Comparison of ENCODE assay signal across 27 cellular contexts in the genomic region with DNA sequence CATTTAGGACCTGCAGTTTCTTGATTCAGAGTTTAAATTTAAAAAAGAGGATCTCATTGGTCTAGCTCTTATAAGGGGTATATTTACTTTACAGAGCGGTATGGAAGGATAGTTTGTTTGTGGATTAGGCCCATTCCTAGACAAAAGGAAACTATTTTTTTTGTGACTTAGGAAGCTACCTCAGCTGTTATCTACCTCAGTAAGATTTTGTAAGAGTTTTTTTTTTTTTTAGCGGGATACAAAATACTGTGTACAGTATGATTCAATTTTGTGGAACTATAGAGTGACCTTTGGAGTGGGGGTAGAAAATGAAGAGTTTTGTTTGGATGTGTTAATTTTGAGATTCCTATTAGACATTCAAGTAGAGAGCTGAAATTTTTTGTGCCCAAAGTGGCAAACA.
DNase-seq lines count a peak whose midpoint lies in the region; ATAC-seq and TF ChIP-seq lines count a peak whose summit lies in the region.
"Had no signal": no experiment of that assay in that cellular context is flagged by ENCODE, and none has a peak within 500 bp of the region (broad histone marks: within the 10 kb centered on the region; RNA-seq: fewer than 3 reads in every experiment).

No MANE protein-coding gene starts in this region.

- ATAC-seq in GM18867 (IDR thresholded peaks at IDR 0.05; ENCODE audit: unreplicated experiment) = no peak
- ATAC-seq: esophagus mucosa had no signal

- no peak overlapping the region for H3K9ac ChIP-seq in liver (ENCODE audit: low read depth in 1 of 2, low read length in 2 of 2)
- H3K9ac ChIP-seq: KMS-11 had no signal

- peaks cover 0 to 21% (median 7%) of the 10 kb centered on the region in 4 donors for H3K36me3 ChIP-seq in liver (ENCODE audit: control insufficient read depth in 4 of 4, insufficient read depth in 3 of 4, low read depth in 1 of 4, low read length in 3 of 4)

- 63% methylated on average over 2 of the region's 2 CpGs for WGBS in liver

- no peaks in the 10 kb centered on the region for H3K9me3 ChIP-seq in liver (ENCODE audit: control insufficient read depth in 4 of 4, low read length in 3 of 4)
- H3K9me3 ChIP-seq: ascending aorta, left lung had no signal

- TF ChIP-seq RAD21 in liver (IDR thresholded peaks at IDR 0.05) = no peak

- no peak for TF ChIP-seq CTCF in liver (IDR thresholded peaks at IDR 0.05; ENCODE audit: low read depth, low read length, missing input control)

- H3K27me3 ChIP-seq in liver (ENCODE audit: control insufficient read depth in 4 of 4, insufficient read depth in 4 of 4, low read length in 3 of 4) = no peaks in the 10 kb centered on the region
- H3K27me3 ChIP-seq: ascending aorta, left lung had no signal

- no peak overlapping the region for H3K4me3 ChIP-seq in liver (ENCODE audit: low read depth in 1 of 3, low read length in 3 of 3)
- H3K4me3 ChIP-seq: ascending aorta, left lung had no signal

- DNase-seq in NCI-H2029 treated with DMSO at 0.1 percent for 48 hours (lab: John Stamatoyannopoulos, UW) (peak; percentile 65), NCI-H2029 (lab: John Stamatoyannopoulos, UW) (no peak), substantia nigra (lab: John Stamatoyannopoulos, UW) (no peak), NOMO-1 treated with dmso at 0.1 percent for 144 hours (lab: John Stamatoyannopoulos, UW; ENCODE audit: unreplicated experiment) (no peak), LoVo (ENCODE audit: low spot score) (no peak)
- DNase-seq: activated CD4-positive, alpha-beta T cell treated with anti-CD3 and anti-CD28 coated beads for 48 hours; activated CD8-positive, alpha-beta memory T cell treated with anti-CD3 and anti-CD28 coated beads for 24 hours; activated effector memory CD4-positive, alpha-beta T cell treated with Interleukin-2 at 50 U/mL for 16 hours; activated T-cell treated with anti-CD3 and anti-CD28 coated beads for 4 hours; glutamatergic neuron; H7; left lung; mesendoderm; MM.1S; NCI-H1930; NCI-H226; occipital lobe; SIG-M5; stimulated activated CD4-positive, alpha-beta T cell treated with anti-CD3 and anti-CD28 coated beads, Interleukin-4, amount 100 ng/mL, for 24 hours; T-helper 9 cell had no signal

- H3K27ac ChIP-seq in angular gyrus (ENCODE audit: low read depth, low read length) = peak overlapping the region; percentile 10
- peak overlapping the region; percentile 14 to 20 for H3K27ac ChIP-seq in liver (ENCODE audit: low read depth in 1 of 2, low read length in 2 of 2)
- H3K27ac ChIP-seq in substantia nigra (ENCODE audit: low read depth, low read length, poor library complexity, severe bottlenecking) = peak overlapping the region; percentile 49
- H3K27ac ChIP-seq: ascending aorta, HL-60, KMS-11, left lung had no signal

- H3K4me1 ChIP-seq in liver (ENCODE audit: control insufficient read depth in 4 of 4, insufficient read depth in 4 of 4, low read length in 3 of 4) = peaks cover 0 to 7% (median 5%) of the 10 kb centered on the region in 4 donors
- H3K4me1 ChIP-seq: ascending aorta had no signal

TF ChIP-seq in liver, 16 proteins besides CTCF, POLR2A, EP300 and RAD21:
- TF ChIP-seq, protein P1, sequence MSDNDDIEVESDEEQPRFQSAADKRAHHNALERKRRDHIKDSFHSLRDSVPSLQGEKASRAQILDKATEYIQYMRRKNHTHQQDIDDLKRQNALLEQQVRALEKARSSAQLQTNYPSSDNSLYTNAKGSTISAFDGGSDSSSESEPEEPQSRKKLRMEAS (IDR thresholded peaks at IDR 0.05) = no peak
- peak; percentile 26 to 37 for TF ChIP-seq HNF4A (conservative IDR thresholded peaks at IDR 0.05)
